21 cellular contexts compared by ENCODE assay signal in the genomic region with DNA sequence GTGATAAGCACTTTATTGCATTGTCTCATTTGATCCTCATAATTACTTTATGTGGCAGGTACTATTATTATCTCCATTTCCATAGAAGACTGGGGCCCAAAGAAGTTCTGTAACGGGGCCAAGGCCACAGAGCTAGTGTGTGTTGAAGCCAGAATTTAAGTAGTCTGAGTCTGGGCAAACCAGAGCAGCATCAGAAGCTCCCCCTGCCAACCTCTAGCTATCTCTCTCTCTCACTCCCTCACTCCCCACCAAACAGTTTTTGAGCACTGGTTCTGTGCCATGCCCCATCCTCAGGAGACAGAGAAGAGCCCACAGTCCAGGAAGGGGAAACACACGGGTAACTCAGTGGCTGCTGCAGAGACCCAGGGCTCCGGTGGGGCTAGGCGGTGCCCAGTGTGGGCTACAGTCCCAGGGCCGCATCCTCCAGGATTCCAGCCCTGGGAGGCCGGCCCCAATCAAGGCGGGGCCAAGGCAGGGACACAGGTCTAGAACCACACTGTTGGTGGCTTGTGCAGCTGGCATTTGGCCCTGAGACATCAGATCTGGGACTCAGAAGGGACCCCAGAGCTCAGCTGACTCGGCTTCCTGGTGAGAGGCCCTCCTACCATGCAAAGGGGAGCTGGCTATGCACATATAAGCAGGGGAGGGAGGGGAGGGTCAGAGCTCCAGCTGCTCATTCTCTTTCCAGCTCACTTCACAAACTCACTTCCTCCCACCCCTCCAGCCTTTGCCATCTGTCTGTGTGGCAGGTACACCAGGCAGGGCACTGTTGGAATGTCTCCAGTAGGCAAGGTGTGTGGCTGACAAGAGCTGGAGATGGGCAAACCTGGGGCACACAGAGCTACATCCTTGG. TPM values are rescaled to one million over a fixed set of nuclear protein-coding genes. Genes with fewer than 3 reads are reported as not detected.
DNase-seq lines count a peak whose midpoint lies in the region; ATAC-seq and TF ChIP-seq lines count a peak whose summit lies in the region.
"Had no signal": no experiment of that assay in that cellular context is flagged by ENCODE, and none has a peak within 500 bp of the region (broad histone marks: within the 10 kb centered on the region; RNA-seq: fewer than 3 reads in every experiment).

No MANE protein-coding gene starts in this region.

- H3K36me3 ChIP-seq in hepatocyte (replicated peaks; ENCODE audit: insufficient read depth, low read depth): no peaks in the 10 kb centered on the region
- H3K36me3 ChIP-seq: prostate gland, spleen, thoracic aorta had no signal

- no peaks in the 10 kb centered on the region for H3K9me3 ChIP-seq in hepatocyte (ENCODE audit: low read depth)
- H3K9me3 ChIP-seq: prostate gland, spleen, thoracic aorta had no signal

- no peaks in the 10 kb centered on the region for H4K20me1 ChIP-seq in hepatocyte (ENCODE audit: insufficient read depth, poor library complexity, severe bottlenecking)

- no peaks in the 10 kb centered on the region for H3K79me2 ChIP-seq in hepatocyte

- H2AFZ ChIP-seq in hepatocyte: no peak overlapping the region

- WGBS in hepatocyte (ENCODE audit: low lambda C conversion rate, missing lambda C conversion rate): 74% methylated on average over 8 of the region's 8 CpGs

- H3K27me3 Mint-ChIP-seq in effector memory CD8-positive, alpha-beta T cell: peaks cover 31 to 82% of the 10 kb centered on the region in 2 donors

- no peaks in the 10 kb centered on the region for H3K9me3 Mint-ChIP-seq in effector memory CD8-positive, alpha-beta T cell
- H3K9me3 Mint-ChIP-seq: endodermal cell; memory B cell; natural killer cell treated with Interleukin-12 subunit alpha and Interleukin-12 subunit beta and Interleukin-15 and Interleukin-18, amount 100 ng/mL, for 72 hours had no signal

- H3K27ac ChIP-seq in hepatocyte: no peak overlapping the region
- H3K27ac ChIP-seq: prostate gland, spleen, thoracic aorta had no signal

- H3K4me1 ChIP-seq in hepatocyte (ENCODE audit: insufficient read depth): peaks cover 26% of the 10 kb centered on the region
- H3K4me1 ChIP-seq: prostate gland, spleen had no signal

- no peaks in the 10 kb centered on the region for H3K9me2 ChIP-seq in hepatocyte (replicated peaks; ENCODE audit: insufficient read depth)

- DNase-seq in DMS 273 treated with DMSO at 0.1 percent for 48 hours (lab: John Stamatoyannopoulos, UW) (peak; percentile 35), GDM1 (lab: John Stamatoyannopoulos, UW) (peak; percentile 17), NCI-H524 (lab: John Stamatoyannopoulos, UW) (peak; percentile 18 to 62), hepatocyte (ENCODE audit: low spot score) (peak; percentile 38), NCI-H345 treated with DMSO at 0.1 percent for 48 hours (lab: John Stamatoyannopoulos, UW; ENCODE audit: unreplicated experiment) (no peak)
- DNase-seq in effector memory CD8-positive, alpha-beta T cell: no peak
- no peak for DNase-seq in stimulated activated CD4-positive, alpha-beta T cell treated with anti-CD3 and anti-CD28 coated beads, Interleukin-12 subunit alpha, Interleukin-12 subunit beta, amount 100 ng/mL, for 4 hours
- DNase-seq: activated CD4-positive, alpha-beta T cell treated with anti-CD3 and anti-CD28 coated beads, Interleukin-2, amount 50 U/mL, for 4 hours; activated naive CD4-positive, alpha-beta T cell treated with Interleukin-2 at 50 U/mL for 16 hours; activated T-cell treated with anti-CD3 and anti-CD28 coated beads for 4 hours; aorta; endodermal cell; GF-D8; head of caudate nucleus; spleen; SW 1271 had no signal

- H3K36me3 Mint-ChIP-seq in effector memory CD8-positive, alpha-beta T cell (ENCODE audit: insufficient read depth): no peaks in the 10 kb centered on the region
- H3K36me3 Mint-ChIP-seq: memory B cell; natural killer cell treated with Interleukin-12 subunit alpha and Interleukin-12 subunit beta and Interleukin-15 and Interleukin-18, amount 100 ng/mL, for 72 hours had no signal

- H3K4me3 Mint-ChIP-seq in effector memory CD8-positive, alpha-beta T cell: no peak overlapping the region
- H3K4me3 Mint-ChIP-seq: endodermal cell; memory B cell; natural killer cell treated with Interleukin-12 subunit alpha and Interleukin-12 subunit beta and Interleukin-15 and Interleukin-18, amount 100 ng/mL, for 72 hours had no signal

- H3K27ac Mint-ChIP-seq in effector memory CD8-positive, alpha-beta T cell: no peak overlapping the region
- H3K27ac Mint-ChIP-seq: endodermal cell, memory B cell had no signal

- no peak for ATAC-seq in effector memory CD8-positive, alpha-beta T cell (replicated peaks)
- ATAC-seq in GM19035 (IDR thresholded peaks at IDR 0.05; ENCODE audit: unreplicated experiment): no peak
- ATAC-seq: natural killer cell treated with Interleukin-12 subunit alpha and Interleukin-12 subunit beta and Interleukin-15 and Interleukin-18, amount 100 ng/mL, for 72 hours had no signal

- no peak overlapping the region for H3K4me3 ChIP-seq in hepatocyte
- H3K4me3 ChIP-seq: prostate gland, spleen, thoracic aorta had no signal

- H3K27me3 ChIP-seq in hepatocyte: no peaks in the 10 kb centered on the region

- H3K4me2 ChIP-seq in hepatocyte: no peak overlapping the region

- no peak for TF ChIP-seq CTCF in hepatocyte (IDR thresholded peaks at IDR 0.05; ENCODE audit: poor library complexity)

- no peaks in the 10 kb centered on the region for H3K4me1 Mint-ChIP-seq in effector memory CD8-positive, alpha-beta T cell (ENCODE audit: low read depth in 2 of 2)
- H3K4me1 Mint-ChIP-seq: memory B cell had no signal

RNA-seq across cellular contexts. Expression of a gene that starts 34.4 kb away (rescaled TPM):
- total RNA-seq in hepatocyte: 2.7 and 4.5 TPM in 2 replicates
- polyA plus RNA-seq in hepatocyte: 5.8 and 8.5 TPM in 2 replicates
- total RNA-seq: natural killer cell treated with Interleukin-12 subunit alpha and Interleukin-12 subunit beta and Interleukin-15 and Interleukin-18, amount 100 ng/mL, for 72 hours had no signal

Comparison
In these comparisons a context has a peak if more than half of its experiments do, and no peak if none do; other contexts are left out.
1. DNase-seq: peak in DMS 273 treated with DMSO at 0.1 percent for 48 hours (single experiment), GDM1 (single experiment), NCI-H524 (2 of 2) and hepatocyte (single experiment); none in effector memory CD8-positive, alpha-beta T cell (0 of 3), NCI-H345 treated with DMSO at 0.1 percent for 48 hours (single experiment) and stimulated activated CD4-positive, alpha-beta T cell treated with anti-CD3 and anti-CD28 coated beads, Interleukin-12 subunit alpha, Interleukin-12 subunit beta, amount 100 ng/mL, for 4 hours (single experiment).